Comparison of ENCODE assay signal across 19 cellular contexts in genomic region chr17:245020-245419, GRCh38.
"Had no signal": no experiment of that assay in that cellular context is flagged by ENCODE, and none has a peak within 500 bp of the region (broad histone marks: within the 10 kb centered on the region; RNA-seq: fewer than 3 reads in every experiment).

No MANE protein-coding gene starts in this region.

- H3K4me3 Mint-ChIP-seq: activated CD4-positive, alpha-beta memory T cell treated with anti-CD3 and anti-CD28 coated beads for 36 hours; activated CD4-positive, alpha-beta T cell treated with anti-CD3 and anti-CD28 coated beads for 36 hours; activated CD8-positive, alpha-beta memory T cell treated with anti-CD3 and anti-CD28 coated beads, Interleukin-2, amount 10 ng/mL, durations not matched to agents 7 days and 5 days; activated naive CD4-positive, alpha-beta T cell treated with anti-CD3 and anti-CD28 coated beads, Interleukin-2, amount 10 ng/mL, durations not matched to agents 7 days and 5 days; immature natural killer cell; stimulated activated naive CD8-positive, alpha-beta T cell treated with anti-CD3 and anti-CD28 coated beads, Interleukin-15, amount 100 ng/mL, for 72 hours had no signal

- H3K4me3 ChIP-seq: adrenal gland, cardiac muscle cell, lung, pancreas, smooth muscle cell, thoracic aorta, uterus had no signal

- H3K27ac ChIP-seq: adrenal gland, cardiac muscle cell, pancreas, thoracic aorta, uterus, VCaP had no signal

- H3K27ac Mint-ChIP-seq: activated CD4-positive, alpha-beta memory T cell treated with anti-CD3 and anti-CD28 coated beads for 36 hours; activated CD4-positive, alpha-beta T cell treated with anti-CD3 and anti-CD28 coated beads for 36 hours; activated CD8-positive, alpha-beta memory T cell treated with anti-CD3 and anti-CD28 coated beads, Interleukin-2, amount 10 ng/mL, durations not matched to agents 7 days and 5 days; activated naive CD4-positive, alpha-beta T cell treated with anti-CD3 and anti-CD28 coated beads, Interleukin-2, amount 10 ng/mL, durations not matched to agents 7 days and 5 days; activated T-helper 2 cell treated with anti-CD3 and anti-CD28 coated beads, Interferon-gamma antibody, Interleukin-2, Interleukin-4, amounts not matched to agents 10 μg/mL and 5 μg/mL and 100 μg/mL, durations not matched to agents 14 hours and 24 hours and 36 hours; stimulated activated naive CD8-positive, alpha-beta T cell treated with anti-CD3 and anti-CD28 coated beads, Interleukin-15, amount 100 ng/mL, for 72 hours had no signal

- H3K36me3 Mint-ChIP-seq: activated CD4-positive, alpha-beta memory T cell treated with anti-CD3 and anti-CD28 coated beads for 36 hours; activated CD8-positive, alpha-beta memory T cell treated with anti-CD3 and anti-CD28 coated beads, Interleukin-2, amount 10 ng/mL, durations not matched to agents 7 days and 5 days; activated naive CD4-positive, alpha-beta T cell treated with anti-CD3 and anti-CD28 coated beads, Interleukin-2, amount 10 ng/mL, durations not matched to agents 7 days and 5 days had no signal

- H3K36me3 ChIP-seq: cardiac muscle cell, thoracic aorta, uterus had no signal

- H3K4me1 ChIP-seq: adrenal gland, pancreas, uterus had no signal

- H3K27me3 Mint-ChIP-seq: activated CD4-positive, alpha-beta memory T cell treated with anti-CD3 and anti-CD28 coated beads for 36 hours; activated CD4-positive, alpha-beta T cell treated with anti-CD3 and anti-CD28 coated beads for 36 hours; activated CD8-positive, alpha-beta memory T cell treated with anti-CD3 and anti-CD28 coated beads, Interleukin-2, amount 10 ng/mL, durations not matched to agents 7 days and 5 days; activated naive CD4-positive, alpha-beta T cell treated with anti-CD3 and anti-CD28 coated beads, Interleukin-2, amount 10 ng/mL, durations not matched to agents 7 days and 5 days; stimulated activated naive CD8-positive, alpha-beta T cell treated with anti-CD3 and anti-CD28 coated beads, Interleukin-15, amount 100 ng/mL, for 72 hours had no signal

- H3K27me3 ChIP-seq: adrenal gland, cardiac muscle cell, pancreas, uterus had no signal

- DNase-seq: activated CD4-positive, alpha-beta memory T cell treated with anti-CD3 and anti-CD28 coated beads for 36 hours; activated CD4-positive, alpha-beta T cell treated with anti-CD3 and anti-CD28 coated beads for 36 hours; activated CD8-positive, alpha-beta memory T cell treated with anti-CD3 and anti-CD28 coated beads, Interleukin-2, amount 10 ng/mL, durations not matched to agents 7 days and 5 days; activated T-cell treated with anti-CD3 and anti-CD28 coated beads, Interleukin-2, amount 50 U/mL, for 1 hour; immature natural killer cell; midbrain; stimulated activated naive CD8-positive, alpha-beta T cell treated with anti-CD3 and anti-CD28 coated beads, Interleukin-15, amount 100 ng/mL, for 72 hours; uterus had no signal

- H3K4me2 ChIP-seq: smooth muscle cell had no signal

- H3K9me3 Mint-ChIP-seq: activated CD4-positive, alpha-beta memory T cell treated with anti-CD3 and anti-CD28 coated beads for 36 hours; activated T-helper 2 cell treated with anti-CD3 and anti-CD28 coated beads, Interferon-gamma antibody, Interleukin-2, Interleukin-4, amounts not matched to agents 10 μg/mL and 5 μg/mL and 100 μg/mL, durations not matched to agents 14 hours and 24 hours and 36 hours; immature natural killer cell had no signal

- ATAC-seq: activated CD4-positive, alpha-beta T cell treated with anti-CD3 and anti-CD28 coated beads for 36 hours; activated CD8-positive, alpha-beta memory T cell treated with anti-CD3 and anti-CD28 coated beads, Interleukin-2, amount 10 ng/mL, durations not matched to agents 7 days and 5 days; stimulated activated naive CD8-positive, alpha-beta T cell treated with anti-CD3 and anti-CD28 coated beads, Interleukin-15, amount 100 ng/mL, for 72 hours had no signal

- H3K4me1 Mint-ChIP-seq: activated CD4-positive, alpha-beta T cell treated with anti-CD3 and anti-CD28 coated beads for 36 hours; activated CD8-positive, alpha-beta memory T cell treated with anti-CD3 and anti-CD28 coated beads, Interleukin-2, amount 10 ng/mL, durations not matched to agents 7 days and 5 days; activated naive CD4-positive, alpha-beta T cell treated with anti-CD3 and anti-CD28 coated beads, Interleukin-2, amount 10 ng/mL, durations not matched to agents 7 days and 5 days; immature natural killer cell; stimulated activated naive CD8-positive, alpha-beta T cell treated with anti-CD3 and anti-CD28 coated beads, Interleukin-15, amount 100 ng/mL, for 72 hours had no signal

- H3K9me3 ChIP-seq: adrenal gland, pancreas, thoracic aorta, uterus had no signal

- FAIRE-seq: colon, endometrium, pancreas had no signal
